ENCODE assay signal across 1 cellular context in the genomic region with DNA sequence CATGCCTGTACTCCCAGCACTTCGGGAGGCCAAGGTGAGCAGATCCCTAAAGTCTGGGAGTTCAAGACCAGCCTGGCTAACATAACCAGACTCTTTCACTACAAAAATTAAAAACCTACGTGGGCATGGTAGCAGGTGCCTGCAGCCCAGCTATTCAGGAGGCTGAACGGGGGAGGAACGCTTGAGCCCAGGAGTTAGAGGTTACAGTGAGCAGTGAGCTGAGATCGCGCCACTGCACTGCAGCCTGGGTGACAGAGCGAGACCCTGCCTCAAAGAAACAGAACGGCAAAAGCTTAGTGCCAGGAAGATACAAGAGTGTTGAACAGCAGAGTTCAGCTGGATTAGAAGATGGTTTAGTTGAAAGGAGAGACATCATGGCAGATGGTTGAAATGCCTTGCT.
A peak's percentile ranks its signal among the peaks of the same experiment; 100 is the strongest.
TF ChIP-seq lines count a peak whose summit lies in the region.

No MANE protein-coding gene starts in this region.

TF ChIP-seq in HepG2, 621 proteins besides CTCF, POLR2A, EP300 and RAD21:
- no peak for TF ChIP-seq NR1H2 (CRISPR knock-in tag; IDR thresholded peaks at IDR 0.05; ENCODE audit: borderline replicate concordance, low read depth)
- peak; percentile 53; the same call in 1 of the 2 replicates for TF ChIP-seq ZBTB38 (CRISPR knock-in tag; IDR thresholded peaks at IDR 0.05)
